1 cellular context compared by ENCODE assay signal in genomic region chr4:67727124-67727850, GRCh38.
TF ChIP-seq lines count a peak whose summit lies in the region.

No MANE protein-coding gene starts in this region.

TF ChIP-seq in HepG2, 621 proteins besides CTCF, POLR2A, EP300 and RAD21 (continued from another document):
- TF ChIP-seq AKNA (CRISPR knock-in tag; IDR thresholded peaks at IDR 0.05; ENCODE audit: borderline replicate concordance): no peak
- TF ChIP-seq MAFF (IDR thresholded peaks at IDR 0.05; ENCODE audit: low read depth, low read length): peak; percentile 97
TF ChIP-seq in HepG2: peak in this region for 2.
